Comparison of ENCODE assay signal across 25 cellular contexts in genomic region chr18:44597797-44598196, GRCh38.
"Had no signal": no experiment of that assay in that cellular context is flagged by ENCODE, and none has a peak within 500 bp of the region (broad histone marks: within the 10 kb centered on the region; RNA-seq: fewer than 3 reads in every experiment).

No MANE protein-coding gene starts in this region.

- H3K27ac Mint-ChIP-seq: activated naive CD4-positive, alpha-beta T cell treated with anti-CD3 and anti-CD28 coated beads, Interleukin-2, amount 10 ng/mL, durations not matched to agents 7 days and 5 days; activated naive CD8-positive, alpha-beta T cell treated with anti-CD3 and anti-CD28 coated beads, Interleukin-2, amount 10 ng/mL, durations not matched to agents 7 days and 5 days; activated T-helper 1 cell treated with anti-CD3 and anti-CD28 coated beads, Interleukin-12 subunit alpha, Interleukin-12 subunit beta, Interleukin-2, Interleukin-4 antibody, amounts not matched to agents 30 ng/mL and 10 ng/mL and 1 ng/mL, durations not matched to agents 14 hours and 24 hours and 36 hours; mesothelial cell of epicardium; nephron progenitor cell; T-helper 2 cell treated with Interferon-gamma antibody and Interleukin-4, amounts not matched to agents 5 μg/mL and 100 μg/mL, for 36 hours had no signal

- ATAC-seq: gastrocnemius medialis, psoas muscle had no signal

- H3K9me3 Mint-ChIP-seq: activated naive CD4-positive, alpha-beta T cell treated with anti-CD3 and anti-CD28 coated beads, Interleukin-2, amount 10 ng/mL, durations not matched to agents 7 days and 5 days; activated T-helper 1 cell treated with anti-CD3 and anti-CD28 coated beads, Interleukin-12 subunit alpha, Interleukin-12 subunit beta, Interleukin-2, Interleukin-4 antibody, amounts not matched to agents 30 ng/mL and 10 ng/mL and 1 ng/mL, durations not matched to agents 14 hours and 24 hours and 36 hours; central memory CD8-positive, alpha-beta T cell; mesothelial cell of epicardium; naive B cell; nephron progenitor cell; T-helper 2 cell treated with Interferon-gamma antibody and Interleukin-4, amounts not matched to agents 5 μg/mL and 100 μg/mL, for 36 hours had no signal

- H3K27me3 Mint-ChIP-seq: activated naive CD4-positive, alpha-beta T cell treated with anti-CD3 and anti-CD28 coated beads, Interleukin-2, amount 10 ng/mL, durations not matched to agents 7 days and 5 days had no signal

- H3K27me3 ChIP-seq: breast epithelium, gastrocnemius medialis, right atrium auricular region, testis, transverse colon had no signal

- H3K4me3 ChIP-seq: breast epithelium, gastrocnemius medialis, left ventricle myocardium inferior, psoas muscle, right atrium auricular region, testis, transverse colon had no signal

- DNase-seq: activated CD8-positive, alpha-beta memory T cell treated with anti-CD3 and anti-CD28 coated beads, Interleukin-2, amount 50 U/mL, for 4 hours; activated effector memory CD4-positive, alpha-beta T cell treated with anti-CD3 and anti-CD28 coated beads, Interleukin-2, amount 50 U/mL, for 16 hours; activated naive CD4-positive, alpha-beta T cell treated with anti-CD3 and anti-CD28 coated beads, Interleukin-2, amount 10 ng/mL, durations not matched to agents 7 days and 5 days; activated naive CD8-positive, alpha-beta T cell treated with anti-CD3 and anti-CD28 coated beads, Interleukin-2, amount 10 ng/mL, durations not matched to agents 7 days and 5 days; activated T-cell treated with anti-CD3 and anti-CD28 coated beads, Interleukin-2, amount 50 U/mL, for 1 hour; effector CD8-positive, alpha-beta T cell; gastrocnemius medialis; glutamatergic neuron; islet precursor cell; left ventricle myocardium inferior; nephron progenitor cell; nucleus accumbens; psoas muscle; stimulated activated naive CD4-positive, alpha-beta T cell treated with Interleukin-2 at 50 U/mL for 16 hours; T-helper 1 cell; testis; transverse colon had no signal

- H3K4me3 Mint-ChIP-seq: activated naive CD4-positive, alpha-beta T cell treated with anti-CD3 and anti-CD28 coated beads, Interleukin-2, amount 10 ng/mL, durations not matched to agents 7 days and 5 days; activated naive CD8-positive, alpha-beta T cell treated with anti-CD3 and anti-CD28 coated beads, Interleukin-2, amount 10 ng/mL, durations not matched to agents 7 days and 5 days; activated T-helper 1 cell treated with anti-CD3 and anti-CD28 coated beads, Interleukin-12 subunit alpha, Interleukin-12 subunit beta, Interleukin-2, Interleukin-4 antibody, amounts not matched to agents 30 ng/mL and 10 ng/mL and 1 ng/mL, durations not matched to agents 14 hours and 24 hours and 36 hours; central memory CD8-positive, alpha-beta T cell; mesothelial cell of epicardium; nephron progenitor cell; T-helper 2 cell treated with Interferon-gamma antibody and Interleukin-4, amounts not matched to agents 5 μg/mL and 100 μg/mL, for 36 hours had no signal

- H3K27ac ChIP-seq: breast epithelium, gastrocnemius medialis, left ventricle myocardium inferior, parathyroid adenoma, psoas muscle, right atrium auricular region, testis, transverse colon had no signal

- H3K36me3 Mint-ChIP-seq: activated naive CD4-positive, alpha-beta T cell treated with anti-CD3 and anti-CD28 coated beads, Interleukin-2, amount 10 ng/mL, durations not matched to agents 7 days and 5 days; activated naive CD8-positive, alpha-beta T cell treated with anti-CD3 and anti-CD28 coated beads, Interleukin-2, amount 10 ng/mL, durations not matched to agents 7 days and 5 days; mesothelial cell of epicardium; naive B cell had no signal

- H3K4me1 ChIP-seq: gastrocnemius medialis, parathyroid adenoma, psoas muscle had no signal

- H3K36me3 ChIP-seq: breast epithelium, gastrocnemius medialis, left ventricle myocardium inferior, right atrium auricular region, transverse colon had no signal

- H3K4me1 Mint-ChIP-seq: activated naive CD4-positive, alpha-beta T cell treated with anti-CD3 and anti-CD28 coated beads, Interleukin-2, amount 10 ng/mL, durations not matched to agents 7 days and 5 days had no signal

- H3K9me3 ChIP-seq: breast epithelium, gastrocnemius medialis, left ventricle myocardium inferior, psoas muscle, right atrium auricular region, testis, transverse colon had no signal
